ENCODE assay signal across 14 cellular contexts in genomic region chr9:78054180-78054579, GRCh38. TPM values are rescaled to one million over a fixed set of nuclear protein-coding genes. Genes with fewer than 3 reads are reported as not detected.
A peak's percentile ranks its signal among the peaks of the same experiment; 100 is the strongest.
DNase-seq lines count a peak whose midpoint lies in the region; ATAC-seq and TF ChIP-seq lines count a peak whose summit lies in the region.
"Had no signal": no experiment of that assay in that cellular context is flagged by ENCODE, and none has a peak within 500 bp of the region (broad histone marks: within the 10 kb centered on the region; RNA-seq: fewer than 3 reads in every experiment).

No MANE protein-coding gene starts in this region.

- no peak overlapping the region for H3K9ac ChIP-seq in BLaER1 treated with 17β-estradiol and CSF1 and Interleukin-3, amounts not matched to agents 10 nM and 100 nM

- CTCF ChIA-PET in T-cell (lab: Charles Lee) (interaction anchor here (0.8 to 1.8 kb wide), 3 partner anchors 12 to 19 kb away, joined by 3 to 12 read pairs (median 9); no protein-coding TSS in a partner anchor), RWPE1 (lab: Yijun Ruan, JAX) (interaction anchor here (0.6 to 2.1 kb wide), 3 partner anchors 19 to 475 kb away, joined by 3 to 8 read pairs (median 4); no protein-coding TSS in a partner anchor)

- H3K9me3 ChIP-seq in BLaER1 treated with 17β-estradiol and CSF1 and Interleukin-3, amounts not matched to agents 10 nM and 100 nM (replicated peaks in 1 of 11) = peaks cover 6 to 40% (median 19%) of the 10 kb centered on the region in 11 experiments; a peak in 19 of 22 replicates
- H3K9me3 ChIP-seq: upper lobe of left lung had no signal

- POLR2A ChIA-PET in T-cell (lab: Charles Lee) = interaction anchor here in 1 of 2 donors (0.6 kb wide), 1 partner anchor 207 kb away, joined by 8 read pairs; no protein-coding TSS in a partner anchor
- POLR2A ChIA-PET in RWPE1 (lab: Yijun Ruan, JAX; ENCODE audit: low non-redundant PET) = no interaction called here

- H3K4me3 ChIP-seq in BLaER1 treated with 17β-estradiol and CSF1 and Interleukin-3, amounts not matched to agents 10 nM and 100 nM = no peak overlapping the region
- H3K4me3 ChIP-seq: upper lobe of left lung had no signal

- peaks cover 0 to 13% (median 8%) of the 10 kb centered on the region in 10 experiments; a peak in 16 of 20 replicates for H3K4me1 ChIP-seq in BLaER1 treated with 17β-estradiol and CSF1 and Interleukin-3, amounts not matched to agents 10 nM and 100 nM
- no peaks in the 10 kb centered on the region for H3K4me1 ChIP-seq in foreskin keratinocyte

- in situ Hi-C loops in KBM-7 (cut with MboI; ENCODE audit: low pct_unique_long_range_greater_than_20kb, low sequenced_read_pairs) = no loop called here

- H3K4me2 ChIP-seq in BLaER1 treated with 17β-estradiol and CSF1 and Interleukin-3, amounts not matched to agents 10 nM and 100 nM = peak overlapping the region; percentile 18 to 73 (median 42); a peak in 19 of 22 replicates

- H3K27ac ChIP-seq in BLaER1 treated with 17β-estradiol and CSF1 and Interleukin-3, amounts not matched to agents 10 nM and 100 nM = no peak overlapping the region
- H3K27ac ChIP-seq in foreskin keratinocyte (no peak overlapping the region), RWPE1 (no peak overlapping the region)
- H3K27ac ChIP-seq: upper lobe of left lung had no signal

- TF ChIP-seq CTCF in foreskin keratinocyte (conservative IDR thresholded peaks at IDR 0.05) (no peak), RWPE1 (conservative IDR thresholded peaks at IDR 0.05; ENCODE audit: low read depth) (no peak)

- DNase-seq in T-cell (peak in 16 of 34 experiments; percentile 2 to 47 (median 22)), foreskin keratinocyte (no peak), RWPE1 (ENCODE audit: low spot score) (no peak), KBM-7 (no peak), left cardiac atrium (no peak), NCI-H2029 treated with DMSO at 0.1 percent for 48 hours (lab: John Stamatoyannopoulos, UW) (no peak)
- peak; percentile 52 for DNase-seq in activated T-cell treated with anti-CD3 and anti-CD28 coated beads, Interleukin-2, amount 50 U/mL, for 24 hours
- DNase-seq: activated gamma-delta T cell treated with Interleukin-2 at 50 U/mL for 16 hours, DND-41, HCEC 1CT, Right ventricle myocardium superior had no signal

- H3K27me3 Mint-ChIP-seq in T-cell = no peaks in the 10 kb centered on the region
- H3K27me3 Mint-ChIP-seq in activated T-cell treated with anti-CD3 and anti-CD28 coated beads, Interleukin-2, amount 50 U/mL, for 24 hours = no peaks in the 10 kb centered on the region

- peaks cover 8 to 12% (median 10%) of the 10 kb centered on the region in 3 donors for H3K9me3 Mint-ChIP-seq in T-cell
- peaks cover 4% of the 10 kb centered on the region for H3K9me3 Mint-ChIP-seq in activated T-cell treated with anti-CD3 and anti-CD28 coated beads, Interleukin-2, amount 50 U/mL, for 24 hours

- peak overlapping the region; percentile 0 to 16 for H3K27ac Mint-ChIP-seq in T-cell
- H3K27ac Mint-ChIP-seq in activated T-cell treated with anti-CD3 and anti-CD28 coated beads, Interleukin-2, amount 50 U/mL, for 24 hours = no peak overlapping the region
- H3K27ac Mint-ChIP-seq: progenitor cell of endocrine pancreas had no signal

- H4K20me1 ChIP-seq in BLaER1 treated with 17β-estradiol and CSF1 and Interleukin-3, amounts not matched to agents 10 nM and 100 nM = no peaks in the 10 kb centered on the region

- no peaks in the 10 kb centered on the region for H3K27me3 ChIP-seq in BLaER1 treated with 17β-estradiol and CSF1 and Interleukin-3, amounts not matched to agents 10 nM and 100 nM
- H3K27me3 ChIP-seq in foreskin keratinocyte = peaks cover 17% of the 10 kb centered on the region
- H3K27me3 ChIP-seq: upper lobe of left lung had no signal

- H3K36me3 ChIP-seq in BLaER1 treated with 17β-estradiol and CSF1 and Interleukin-3, amounts not matched to agents 10 nM and 100 nM = no peaks in the 10 kb centered on the region
- H3K36me3 ChIP-seq: upper lobe of left lung had no signal

- H3K36me3 Mint-ChIP-seq in T-cell = peaks cover 8% of the 10 kb centered on the region
- no peaks in the 10 kb centered on the region for H3K36me3 Mint-ChIP-seq in activated T-cell treated with anti-CD3 and anti-CD28 coated beads, Interleukin-2, amount 50 U/mL, for 24 hours (ENCODE audit: low read depth)

- peak overlapping the region in 2 of 3 donors; percentile 1 to 63 for H3K4me3 Mint-ChIP-seq in T-cell
- no peak overlapping the region for H3K4me3 Mint-ChIP-seq in activated T-cell treated with anti-CD3 and anti-CD28 coated beads, Interleukin-2, amount 50 U/mL, for 24 hours

- peaks cover 22 to 30% (median 27%) of the 10 kb centered on the region in 3 donors for H3K4me1 Mint-ChIP-seq in T-cell
- H3K4me1 Mint-ChIP-seq in activated T-cell treated with anti-CD3 and anti-CD28 coated beads, Interleukin-2, amount 50 U/mL, for 24 hours (ENCODE audit: low read depth) = peaks cover 15% of the 10 kb centered on the region

- intact Hi-C loops in left cardiac atrium (cut with DNase I) = no loop called here

- ATAC-seq in T-cell (replicated peaks in 1 of 4) = peak; percentile 40 to 76 (median 74)
- ATAC-seq in foreskin keratinocyte = peak; percentile 82
- ATAC-seq in left cardiac atrium = no peak

RNA-seq across cellular contexts. Expression of gene GNAQ, which starts 22.6 kb away (rescaled TPM):
- total RNA-seq in T-cell (10 to 100 TPM; 29.3 to 48.4 (median 38.3) TPM), foreskin keratinocyte (31.3 and 31.6 TPM in 2 replicates), left cardiac atrium (10 to 100 TPM; 20.9 to 27.8 TPM)
- polyA plus RNA-seq in foreskin keratinocyte = 8.4 and 10.0 TPM in 2 replicates

Comparison
In these comparisons a context has a peak if more than half of its experiments do, and no peak if none do; other contexts are left out.
1. ATAC-seq: peak in T-cell (4 of 4) and foreskin keratinocyte (single experiment); none in left cardiac atrium (0 of 2).